In the genomic region with DNA sequence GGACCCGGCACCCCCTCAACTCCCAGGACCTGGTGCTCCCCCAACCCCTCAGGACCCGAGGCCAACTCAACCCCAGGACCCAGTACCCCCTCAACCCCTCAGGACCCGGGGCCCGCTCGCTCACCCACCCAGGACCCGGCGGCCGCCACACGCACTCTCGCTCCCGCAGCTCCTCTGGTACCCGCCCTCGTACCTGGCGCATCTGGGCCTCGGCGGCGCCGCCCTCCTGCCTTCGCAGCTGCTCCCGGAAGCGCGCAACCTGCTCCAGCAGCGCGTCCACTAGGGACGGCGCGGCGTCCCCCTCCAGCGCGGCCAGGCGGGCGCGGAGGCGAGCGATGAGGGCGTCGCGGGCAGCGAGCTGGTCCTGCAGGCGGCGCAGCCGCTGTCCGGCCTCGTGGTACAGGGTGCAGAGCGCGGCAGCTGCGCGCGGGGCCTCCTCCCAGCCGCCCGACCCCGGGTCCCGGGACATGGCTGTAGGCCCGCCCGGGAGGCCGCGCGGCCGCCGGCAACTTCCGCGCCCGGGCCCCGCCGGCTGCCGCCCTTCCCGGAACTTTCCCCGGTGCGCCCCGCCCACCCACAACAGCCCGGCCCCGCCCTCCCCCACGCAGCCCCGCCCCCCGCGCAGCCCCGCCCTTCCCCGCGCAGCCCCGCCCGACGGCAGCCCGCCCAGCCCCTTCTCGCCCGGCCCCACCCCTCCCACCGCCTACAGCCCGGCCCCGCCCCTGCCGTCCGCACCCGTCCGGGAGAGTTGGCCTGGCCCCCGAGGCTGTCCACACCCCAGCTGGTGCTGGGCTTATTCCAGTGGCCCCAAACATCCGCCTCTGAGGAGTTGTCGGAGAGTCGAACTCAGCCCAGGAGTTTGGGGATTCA, we compare ENCODE assay signal across 9 cellular contexts. TPM values are rescaled to one million over a fixed set of nuclear protein-coding genes. Genes with fewer than 3 reads are reported as not detected.
DNase-seq lines count a peak whose midpoint lies in the region; ATAC-seq, FAIRE-seq and TF ChIP-seq lines count a peak whose summit lies in the region.
"Had no signal": no experiment of that assay in that cellular context is flagged by ENCODE, and none has a peak within 500 bp of the region (broad histone marks: within the 10 kb centered on the region; RNA-seq: fewer than 3 reads in every experiment).

A gene with protein sequence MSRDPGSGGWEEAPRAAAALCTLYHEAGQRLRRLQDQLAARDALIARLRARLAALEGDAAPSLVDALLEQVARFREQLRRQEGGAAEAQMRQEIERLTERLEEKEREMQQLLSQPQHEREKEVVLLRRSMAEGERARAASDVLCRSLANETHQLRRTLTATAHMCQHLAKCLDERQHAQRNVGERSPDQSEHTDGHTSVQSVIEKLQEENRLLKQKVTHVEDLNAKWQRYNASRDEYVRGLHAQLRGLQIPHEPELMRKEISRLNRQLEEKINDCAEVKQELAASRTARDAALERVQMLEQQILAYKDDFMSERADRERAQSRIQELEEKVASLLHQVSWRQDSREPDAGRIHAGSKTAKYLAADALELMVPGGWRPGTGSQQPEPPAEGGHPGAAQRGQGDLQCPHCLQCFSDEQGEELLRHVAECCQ (minus strand): TSS at position 516 of the 870 bp plus-strand sequence. CDS start 47 bp downstream, at position 469.

- no peaks in the 10 kb centered on the region for H3K9me3 Mint-ChIP-seq in central memory CD8-positive, alpha-beta T cell

- peaks cover 10% of the 10 kb centered on the region for H3K36me3 Mint-ChIP-seq in central memory CD8-positive, alpha-beta T cell (ENCODE audit: insufficient read depth)

- H3K27ac Mint-ChIP-seq in central memory CD8-positive, alpha-beta T cell (ENCODE audit: low read depth): peak within 1 kb of the TSS; percentile 88

- peaks cover 3 to 4% of the 10 kb centered on the region in 2 donors for H3K36me3 ChIP-seq in kidney (ENCODE audit: control insufficient read depth in 1 of 2, insufficient read depth in 2 of 2, low read length in 2 of 2)

- intact Hi-C loops in kidney (cut with DNase I): no loop called here

- H3K4me1 Mint-ChIP-seq in central memory CD8-positive, alpha-beta T cell: peaks cover 26% of the 10 kb centered on the region

- no peaks in the 10 kb centered on the region for H3K9me3 ChIP-seq in kidney (ENCODE audit: control insufficient read depth in 1 of 2, low read length in 2 of 2)

- peaks cover 11% of the 10 kb centered on the region in 2 donors for H3K4me1 ChIP-seq in kidney (ENCODE audit: control insufficient read depth in 1 of 2, insufficient read depth in 1 of 2, low read depth in 1 of 2, low read length in 2 of 2)

- ATAC-seq in HG02840 (IDR thresholded peaks at IDR 0.05; ENCODE audit: low FRiP score, unreplicated experiment): peak; percentile 61
- ATAC-seq in activated CD4-positive, CD25-positive, alpha-beta regulatory T cell treated with anti-CD3 and anti-CD28 coated beads, Interleukin-2, amount 50 U/mL, for 24 hours: peak; percentile 80 to 81
- ATAC-seq in central memory CD8-positive, alpha-beta T cell (replicated peaks; ENCODE audit: extremely low read depth, poor library complexity, severe bottlenecking): peak; percentile 77

- TF ChIP-seq CTCF in kidney (IDR thresholded peaks at IDR 0.05; ENCODE audit: borderline replicate concordance, extremely low read depth, insufficient read depth): peak; percentile 35

- peak within 1 kb of the TSS; percentile 58 to 73 for H3K9ac ChIP-seq in kidney (ENCODE audit: low read length in 2 of 2)

- no peaks in the 10 kb centered on the region for H3K27me3 Mint-ChIP-seq in central memory CD8-positive, alpha-beta T cell

- no peak for FAIRE-seq in kidney (lab: Jason Lieb, UNC)
- FAIRE-seq: A204.1 had no signal

- H3K4me3 ChIP-seq in kidney (ENCODE audit: low read length in 2 of 2): peak within 1 kb of the TSS; percentile 56 to 68

- peak within 1 kb of the TSS; percentile 79 for H3K4me3 Mint-ChIP-seq in central memory CD8-positive, alpha-beta T cell

- peak within 1 kb of the TSS; percentile 72 to 88 for H3K27ac ChIP-seq in kidney (ENCODE audit: low read depth in 2 of 2, low read length in 2 of 2)

- DNase-seq in DMS 273 (lab: John Stamatoyannopoulos, UW; ENCODE audit: unreplicated experiment): peak; percentile 87
- no peak for DNase-seq in DMS 273 treated with DMSO at 0.1 percent for 48 hours (lab: John Stamatoyannopoulos, UW)
- DNase-seq in NCI-H2029 treated with DMSO at 0.1 percent for 48 hours (lab: John Stamatoyannopoulos, UW): peak; percentile 12
- peak; percentile 54 to 60 for DNase-seq in central memory CD8-positive, alpha-beta T cell (ENCODE audit: low spot score in 2 of 2)
- peak; percentile 95 for DNase-seq in kidney
- DNase-seq in stimulated activated CD4-positive, alpha-beta T cell treated with anti-CD3 and anti-CD28 coated beads, Interleukin-15, amount 100 ng/mL, for 24 hours: peak; percentile 83

RNA-seq across cellular contexts. Expression of the gene that starts here (rescaled TPM):
- 44.4 TPM for total RNA-seq in kidney
- 43.1 TPM for polyA plus RNA-seq in kidney (ENCODE audit: insufficient read depth, low read depth, low replicate concordance)
